In the genomic region with DNA sequence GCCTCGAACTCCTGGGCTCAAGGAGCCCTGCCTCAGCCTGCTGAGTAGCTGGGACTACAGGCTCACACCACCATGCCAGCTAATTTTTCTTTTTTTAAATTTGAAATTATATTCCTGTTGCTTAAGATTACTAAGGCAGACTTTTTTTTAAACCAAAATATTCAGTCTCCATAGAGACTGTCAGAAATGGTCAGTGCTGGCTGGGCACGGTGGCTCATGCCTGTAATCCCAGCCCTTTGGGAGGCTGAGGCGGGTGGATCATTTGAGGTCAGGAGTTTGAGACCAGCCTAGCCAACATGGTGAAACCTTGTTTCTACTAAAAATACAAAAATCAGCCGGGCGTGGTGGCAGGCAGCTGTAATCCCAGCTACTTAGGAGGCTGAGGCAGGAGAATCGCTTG, we compare ENCODE assay signal across 7 cellular contexts. TPM values are rescaled to one million over a fixed set of nuclear protein-coding genes. Genes with fewer than 3 reads are reported as not detected.
A peak's percentile ranks its signal among the peaks of the same experiment; 100 is the strongest.
DNase-seq lines count a peak whose midpoint lies in the region; TF ChIP-seq lines count a peak whose summit lies in the region.
"Not testable (repeated sequence)": the region's sequence is repeated elsewhere in the genome, so short reads cannot be mapped to it uniquely, and the experiment has no call there.

No MANE protein-coding gene starts in this region.

- not testable (repeated sequence) for H3K27me3 ChIP-seq in DOHH2 (ENCODE audit: control insufficient read depth, low read length); ascending aorta; left ventricle myocardium inferior (ENCODE audit: low read depth); osteoblast (ENCODE audit: insufficient read depth, low read length); skeletal muscle tissue (ENCODE audit: control insufficient read depth in 3 of 3, insufficient read depth in 3 of 3, low read length in 3 of 3); tibial artery

- not testable (repeated sequence) for H3K27ac ChIP-seq in DOHH2 (ENCODE audit: low read depth, low read length); tibial artery
- H3K27ac ChIP-seq in ascending aorta (peak overlapping the region; percentile 31 to 55), left ventricle myocardium inferior (replicated peaks) (peak overlapping the region; percentile 92), osteoblast (ENCODE audit: low read depth, low read length) (peak overlapping the region; percentile 63), skeletal muscle tissue (ENCODE audit: low read depth, low read length) (peak overlapping the region; percentile 69)

- not testable (repeated sequence) for H3K9me3 ChIP-seq in DOHH2 (ENCODE audit: control insufficient read depth, insufficient read depth, low read length); ascending aorta; left ventricle myocardium inferior (replicated peaks); osteoblast (ENCODE audit: low read depth, low read length); skeletal muscle tissue (ENCODE audit: control insufficient read depth in 3 of 3, low read length in 3 of 3); tibial artery

- H3F3A ChIP-seq in DOHH2 (ENCODE audit: control insufficient read depth, insufficient read depth), result peaks cover 13% of the 10 kb centered on the region; the same call in 1 of the 2 replicates

- H3K79me2 ChIP-seq in DOHH2 (ENCODE audit: control insufficient read depth, low read length), result peaks cover 100% of the 10 kb centered on the region
- H3K79me2 ChIP-seq in osteoblast (ENCODE audit: insufficient read depth, low read length), result peaks cover 94% of the 10 kb centered on the region

- H4K20me1 ChIP-seq in DOHH2 (ENCODE audit: control insufficient read depth, insufficient read depth, low read depth, low read length) (peaks cover 42% of the 10 kb centered on the region), osteoblast (ENCODE audit: insufficient read depth, low read length) (peaks cover 18% of the 10 kb centered on the region)

- TF ChIP-seq CTCF in DOHH2 (IDR thresholded peaks at IDR 0.05; ENCODE audit: low read depth, low read length, poor library complexity, severe bottlenecking); ascending aorta (IDR thresholded peaks at IDR 0.05); left ventricle myocardium inferior (IDR thresholded peaks at IDR 0.05; ENCODE audit: borderline replicate concordance); osteoblast (IDR thresholded peaks at IDR 0.05; ENCODE audit: extremely low read depth, low read depth, low read length); tibial artery (IDR thresholded peaks at IDR 0.05): not testable (repeated sequence)

- peaks cover 90% of the 10 kb centered on the region for H3K36me3 ChIP-seq in DOHH2 (ENCODE audit: control insufficient read depth, low read length)
- H3K36me3 ChIP-seq in ascending aorta, result peaks cover 15 to 18% of the 10 kb centered on the region in 2 donors
- H3K36me3 ChIP-seq in left ventricle myocardium inferior, result peaks cover 25% of the 10 kb centered on the region
- peaks cover 30% of the 10 kb centered on the region for H3K36me3 ChIP-seq in osteoblast (ENCODE audit: insufficient read depth, low read length)
- peaks cover 6 to 24% (median 14%) of the 10 kb centered on the region in 3 donors for H3K36me3 ChIP-seq in skeletal muscle tissue (ENCODE audit: control insufficient read depth in 3 of 3, insufficient read depth in 3 of 3, low read length in 3 of 3)
- peaks cover 5 to 31% (median 29%) of the 10 kb centered on the region in 3 donors for H3K36me3 ChIP-seq in tibial artery

- peaks cover 99% of the 10 kb centered on the region for H3K4me1 ChIP-seq in DOHH2 (ENCODE audit: control insufficient read depth, low read length)
- H3K4me1 ChIP-seq in ascending aorta, result peaks cover 0 to 18% of the 10 kb centered on the region in 2 donors
- peaks cover 95% of the 10 kb centered on the region for H3K4me1 ChIP-seq in left ventricle myocardium inferior
- H3K4me1 ChIP-seq in osteoblast (ENCODE audit: insufficient read depth, low read length), result peaks cover 34% of the 10 kb centered on the region
- peaks cover 74 to 85% (median 79%) of the 10 kb centered on the region in 3 donors for H3K4me1 ChIP-seq in skeletal muscle tissue (ENCODE audit: control insufficient read depth in 3 of 3, insufficient read depth in 3 of 3, low read length in 3 of 3)
- H3K4me1 ChIP-seq in tibial artery, result peaks cover 0 to 18% (median 0%) of the 10 kb centered on the region in 4 donors

- not testable (repeated sequence) for H3K9me2 ChIP-seq in DOHH2 (replicated peaks; ENCODE audit: control insufficient read depth, low read length)

- H3K4me3 ChIP-seq in DOHH2 (ENCODE audit: low read length); ascending aorta; osteoblast (ENCODE audit: insufficient read depth, low read length); skeletal muscle tissue (ENCODE audit: low read length in 3 of 3); tibial artery: not testable (repeated sequence)
- H3K4me3 ChIP-seq in left ventricle myocardium inferior, result peak overlapping the region; percentile 84

- intact Hi-C loops in ascending aorta (cut with DNase I); left ventricle myocardium inferior (cut with micrococcal nuclease); tibial artery (cut with DNase I; ENCODE audit: low total_unique reads): not testable (repeated sequence)

- H3K9ac ChIP-seq in skeletal muscle tissue (ENCODE audit: low read depth in 1 of 3, low read length in 3 of 3), result peak overlapping the region in 1 of 3 donors; percentile 16

- not testable (repeated sequence) for H2AFZ ChIP-seq in osteoblast (ENCODE audit: low read length)

- DNase-seq in ascending aorta (ENCODE audit: low spot score in 2 of 2); left ventricle myocardium inferior; osteoblast (ENCODE audit: insufficient read length, low spot score, missing footprints): not testable (repeated sequence)
- peak; percentile 57 for DNase-seq in fibroblast of gingiva (ENCODE audit: low read depth)
- peak; percentile 52 to 77 for DNase-seq in tibial artery

- H3K4me2 ChIP-seq in DOHH2 (ENCODE audit: low read length), result 0 out of 2 replicates have a peak overlapping the region, but pooled peaks have one; percentile 5
- peak overlapping the region; percentile 1 for H3K4me2 ChIP-seq in osteoblast (ENCODE audit: insufficient read depth, low read length)

RNA-seq across cellular contexts. Expression of a gene that starts 11.3 kb away (rescaled TPM):
- 176 TPM for total RNA-seq in ascending aorta
- 55.5 TPM for total RNA-seq in left ventricle myocardium inferior
- 53.6 and 71.3 TPM in 2 replicates for total RNA-seq in osteoblast
- 83.5 TPM for total RNA-seq in skeletal muscle tissue
